Comparison of ENCODE assay signal across 16 cellular contexts in the genomic region with DNA sequence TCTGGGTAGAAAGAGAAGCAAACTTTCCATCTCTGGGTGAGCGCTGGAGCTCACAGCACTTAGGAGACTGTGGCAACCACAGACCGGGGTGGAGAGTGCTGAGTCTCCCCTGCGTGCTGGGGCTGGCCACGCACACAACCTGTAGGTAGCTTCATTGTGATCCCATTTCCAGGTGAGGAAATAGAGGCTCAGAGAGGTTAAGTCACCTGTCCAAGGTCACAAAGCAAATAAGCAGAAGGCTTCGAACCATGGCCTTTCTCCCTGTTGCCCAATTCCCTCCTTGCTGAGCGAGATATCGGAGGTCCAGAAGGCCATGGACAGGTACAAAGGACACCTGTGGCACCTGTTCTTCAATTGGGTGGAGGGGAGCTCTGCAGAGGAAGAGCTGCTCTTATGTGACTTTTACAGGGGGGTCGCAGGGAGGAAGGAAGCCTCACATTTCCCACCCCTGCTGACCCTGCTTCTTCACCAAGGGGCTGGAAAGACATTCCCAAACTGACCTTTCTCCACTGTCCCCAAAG. TPM values are rescaled to one million over a fixed set of nuclear protein-coding genes. Genes with fewer than 3 reads are reported as not detected.
DNase-seq lines count a peak whose midpoint lies in the region; TF ChIP-seq lines count a peak whose summit lies in the region.
"Had no signal": no experiment of that assay in that cellular context is flagged by ENCODE, and none has a peak within 500 bp of the region (broad histone marks: within the 10 kb centered on the region; RNA-seq: fewer than 3 reads in every experiment).

No MANE protein-coding gene starts in this region.

- peak overlapping the region; percentile 22 for H4K8ac ChIP-seq in mesenchymal stem cell (ENCODE audit: low read length)

- peak overlapping the region; percentile 60 to 73 for H3K18ac ChIP-seq in mesenchymal stem cell (ENCODE audit: low read depth in 1 of 2, low read length in 2 of 2)

- H3K9ac ChIP-seq in mesenchymal stem cell (ENCODE audit: low read length) (peak overlapping the region; percentile 81), skeletal muscle tissue (ENCODE audit: low read depth in 1 of 3, low read length in 3 of 3) (peak overlapping the region; percentile 10 to 60 (median 30))
- H3K9ac ChIP-seq: GM23248 had no signal

- peak overlapping the region; percentile 65 for H4K91ac ChIP-seq in mesenchymal stem cell (ENCODE audit: low read length)

- TF ChIP-seq CTCF in HEK293 (tag by site-specific recombination; IDR thresholded peaks at IDR 0.05) = no peak
- no peak for TF ChIP-seq CTCF in RWPE1 (conservative IDR thresholded peaks at IDR 0.05; ENCODE audit: low read depth)

- no peaks in the 10 kb centered on the region for H3K27me3 ChIP-seq in mesenchymal stem cell (ENCODE audit: control insufficient read depth in 1 of 2, insufficient read depth in 1 of 2, low read length in 2 of 2)
- no peaks in the 10 kb centered on the region for H3K27me3 ChIP-seq in skeletal muscle tissue (ENCODE audit: control insufficient read depth in 3 of 3, insufficient read depth in 3 of 3, low read length in 3 of 3)

- no peak overlapping the region for H3K4me3 ChIP-seq in HEK293 (ENCODE audit: low read depth, low read length)
- H3K4me3 ChIP-seq in mesenchymal stem cell (ENCODE audit: insufficient read depth in 1 of 2, low read depth in 1 of 2, low read length in 2 of 2) = peak overlapping the region in 1 of 2 experiments; percentile 3
- H3K4me3 ChIP-seq in skeletal muscle tissue (ENCODE audit: low read length in 3 of 3) = peak overlapping the region in 1 of 3 donors; percentile 5
- H3K4me3 ChIP-seq: GM23248 had no signal

- H3K14ac ChIP-seq in mesenchymal stem cell (ENCODE audit: low read length in 2 of 2) = peak overlapping the region in 1 of 2 experiments; percentile 88

- WGBS in mesenchymal stem cell = 64% methylated on average over 8 of the region's 8 CpGs

- H3K27ac ChIP-seq in HEK293 (ENCODE audit: extremely low read depth, low read depth, low read length) (no peak overlapping the region), cingulate gyrus (ENCODE audit: low read depth, low read length) (peak overlapping the region; percentile 99), mesenchymal stem cell (ENCODE audit: low read length, poor library complexity, severe bottlenecking) (peak overlapping the region; percentile 6), skeletal muscle tissue (ENCODE audit: low read depth, low read length) (peak overlapping the region; percentile 79), RWPE1 (no peak overlapping the region)
- H3K27ac ChIP-seq: GM23248 had no signal

- peak overlapping the region; percentile 3 for H2BK120ac ChIP-seq in mesenchymal stem cell (ENCODE audit: low read depth, low read length)

- peaks cover 37% of the 10 kb centered on the region for H3K79me1 ChIP-seq in mesenchymal stem cell (replicated peaks; ENCODE audit: low read length, poor library complexity, severe bottlenecking)

- no peak overlapping the region for H2AFZ ChIP-seq in mesenchymal stem cell (ENCODE audit: low read depth, low read length)
- H2AFZ ChIP-seq: GM23248 had no signal

- no peak overlapping the region for H2BK15ac ChIP-seq in mesenchymal stem cell (ENCODE audit: low read depth, poor library complexity, severe bottlenecking)

- no peak overlapping the region for H2BK5ac ChIP-seq in mesenchymal stem cell (ENCODE audit: low read depth, low read length, poor library complexity, severe bottlenecking)

- CTCF ChIA-PET in HEK293 (lab: Yijun Ruan, JAX) (interaction anchor here (0.6 to 1.9 kb wide), 4 partner anchors 13 to 164 kb away, joined by 3 to 5 read pairs (median 4); no protein-coding TSS in a partner anchor), RWPE1 (lab: Yijun Ruan, JAX) (interaction anchor here (0.6 to 0.7 kb wide), 2 partner anchors 31 to 174 kb away, joined by 3 to 5 read pairs; no protein-coding TSS in a partner anchor)

- peak overlapping the region in 1 of 2 experiments; percentile 47 for H3K4ac ChIP-seq in mesenchymal stem cell (ENCODE audit: low read depth in 1 of 2, low read length in 2 of 2)

- H3K23ac ChIP-seq in mesenchymal stem cell (ENCODE audit: low read length in 2 of 2) = no peak overlapping the region

- peak overlapping the region in 1 of 2 experiments; percentile 85 for H2BK12ac ChIP-seq in mesenchymal stem cell (ENCODE audit: low read length in 2 of 2)

- no peaks in the 10 kb centered on the region for H3K36me3 ChIP-seq in HEK293 (ENCODE audit: control insufficient read depth in 2 of 2, insufficient read depth in 1 of 2, low read length in 2 of 2)
- peaks cover 34 to 45% of the 10 kb centered on the region in 2 experiments for H3K36me3 ChIP-seq in mesenchymal stem cell (ENCODE audit: control insufficient read depth in 1 of 2, insufficient read depth in 2 of 2, low read depth in 1 of 2, low read length in 2 of 2)
- H3K36me3 ChIP-seq in skeletal muscle tissue (ENCODE audit: control insufficient read depth in 3 of 3, insufficient read depth in 3 of 3, low read length in 3 of 3) = peaks cover 0 to 2% (median 0%) of the 10 kb centered on the region in 3 donors

- POLR2A ChIA-PET in HEK293 (lab: Yijun Ruan, JAX) (interaction anchor here (0.8 kb wide), 1 partner anchor 39 kb away, joined by 3 read pairs; no protein-coding TSS in a partner anchor), RWPE1 (lab: Yijun Ruan, JAX; ENCODE audit: low non-redundant PET) (no interaction called here)

- H3K9me3 ChIP-seq in HEK293 (ENCODE audit: control insufficient read depth, insufficient read depth, low read depth, low read length) (no peaks in the 10 kb centered on the region), mesenchymal stem cell (ENCODE audit: control insufficient read depth, low read length) (no peaks in the 10 kb centered on the region), skeletal muscle tissue (ENCODE audit: control insufficient read depth in 3 of 3, low read length in 3 of 3) (no peaks in the 10 kb centered on the region)

- H2AK5ac ChIP-seq in mesenchymal stem cell (ENCODE audit: low read length, severe bottlenecking) = peak overlapping the region; percentile 57

- no peak overlapping the region for H3K4me2 ChIP-seq in mesenchymal stem cell (ENCODE audit: low read length, poor library complexity, severe bottlenecking)

- DNase-seq in mesenchymal stem cell = no peak
- DNase-seq in RWPE1 (ENCODE audit: low spot score) = no peak
- DNase-seq in SKM-1 (lab: John Stamatoyannopoulos, UW; ENCODE audit: unreplicated experiment) = no peak
- DNase-seq in NCI-H748 treated with DMSO at 0.1 percent for 48 hours (lab: John Stamatoyannopoulos, UW) = no peak
- no peak for DNase-seq in NK-92 treated with Interleukin-12 subunit alpha and Interleukin-12 subunit beta, amount 100 ng/mL, for 24 hours (lab: John Stamatoyannopoulos, UW)
- DNase-seq: activated CD4-positive, alpha-beta T cell treated with anti-CD3 and anti-CD28 coated beads for 4 hours; CD8-positive, alpha-beta T cell; DMS79; foreskin melanocyte; GM23248; naive B cell; NCI-H146; trophoblast cell had no signal

- H3K4me1 ChIP-seq in HEK293 (ENCODE audit: control insufficient read depth, insufficient read depth, low read length) = peaks cover 20% of the 10 kb centered on the region
- peaks cover 78% of the 10 kb centered on the region for H3K4me1 ChIP-seq in mesenchymal stem cell (ENCODE audit: control insufficient read depth, insufficient read depth, low read depth, low read length)
- peaks cover 0 to 11% (median 10%) of the 10 kb centered on the region in 3 donors for H3K4me1 ChIP-seq in skeletal muscle tissue (ENCODE audit: control insufficient read depth in 3 of 3, insufficient read depth in 3 of 3, low read length in 3 of 3)

TF ChIP-seq in HEK293, 187 proteins besides CTCF, POLR2A, EP300 and RAD21 (continues in another document):
- TF ChIP-seq ZNF423 (tag by site-specific recombination; IDR thresholded peaks at IDR 0.05) (0 out of 2 replicates have a peak, but pooled peaks have one; percentile 1), ZSCAN16 (tag by site-specific recombination; IDR thresholded peaks at IDR 0.05) (no peak), ZNF521 (tag by site-specific recombination; IDR thresholded peaks at IDR 0.05) (no peak), HOXC10 (CRISPR knock-in tag; IDR thresholded peaks at IDR 0.05) (no peak), ZNF514 (tag by site-specific recombination; IDR thresholded peaks at IDR 0.05) (no peak), ZNF677 (tag by site-specific recombination; IDR thresholded peaks at IDR 0.05) (no peak), ZNF426 (tag by site-specific recombination; IDR thresholded peaks at IDR 0.05) (no peak), ZNF214 (tag by site-specific recombination; IDR thresholded peaks at IDR 0.05; ENCODE audit: borderline replicate concordance) (no peak), KLF10 (tag by site-specific recombination; IDR thresholded peaks at IDR 0.05) (no peak), ZNF610 (tag by site-specific recombination; IDR thresholded peaks at IDR 0.05; ENCODE audit: borderline replicate concordance) (no peak)
- TF ChIP-seq, protein P1, sequence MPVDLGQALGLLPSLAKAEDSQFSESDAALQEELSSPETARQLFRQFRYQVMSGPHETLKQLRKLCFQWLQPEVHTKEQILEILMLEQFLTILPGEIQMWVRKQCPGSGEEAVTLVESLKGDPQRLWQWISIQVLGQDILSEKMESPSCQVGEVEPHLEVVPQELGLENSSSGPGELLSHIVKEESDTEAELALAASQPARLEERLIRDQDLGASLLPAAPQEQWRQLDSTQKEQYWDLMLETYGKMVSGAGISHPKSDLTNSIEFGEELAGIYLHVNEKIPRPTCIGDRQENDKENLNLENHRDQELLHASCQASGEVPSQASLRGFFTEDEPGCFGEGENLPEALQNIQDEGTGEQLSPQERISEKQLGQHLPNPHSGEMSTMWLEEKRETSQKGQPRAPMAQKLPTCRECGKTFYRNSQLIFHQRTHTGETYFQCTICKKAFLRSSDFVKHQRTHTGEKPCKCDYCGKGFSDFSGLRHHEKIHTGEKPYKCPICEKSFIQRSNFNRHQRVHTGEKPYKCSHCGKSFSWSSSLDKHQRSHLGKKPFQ (tag by site-specific recombination; IDR thresholded peaks at IDR 0.05) = no peak
- TF ChIP-seq, protein P2, sequence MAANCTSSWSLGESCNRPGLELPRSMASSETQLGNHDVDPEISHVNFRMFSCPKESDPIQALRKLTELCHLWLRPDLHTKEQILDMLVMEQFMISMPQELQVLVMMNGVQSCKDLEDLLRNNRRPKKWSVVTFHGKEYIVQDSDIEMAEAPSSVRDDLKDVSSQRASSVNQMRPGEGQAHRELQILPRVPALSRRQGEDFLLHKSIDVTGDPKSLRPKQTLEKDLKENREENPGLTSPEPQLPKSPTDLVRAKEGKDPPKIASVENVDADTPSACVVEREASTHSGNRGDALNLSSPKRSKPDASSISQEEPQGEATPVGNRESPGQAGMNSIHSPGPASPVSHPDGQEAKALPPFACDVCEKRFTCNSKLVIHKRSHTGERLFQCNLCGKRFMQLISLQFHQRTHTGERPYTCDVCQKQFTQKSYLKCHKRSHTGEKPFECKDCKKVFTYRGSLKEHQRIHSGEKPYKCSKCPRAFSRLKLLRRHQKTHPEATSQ (tag by site-specific recombination; IDR thresholded peaks at IDR 0.05) = no peak

RNA-seq across cellular contexts. Expression of a gene that starts 39.4 kb away (rescaled TPM):
- 47.4 TPM for polyA plus RNA-seq in mesenchymal stem cell (2013, experiment 1 of 2)
- polyA plus RNA-seq in mesenchymal stem cell (2013, experiment 2 of 2) = 49.0 TPM
- 20.9 TPM for total RNA-seq in skeletal muscle tissue

RNA-seq across cellular contexts. Expression of a gene that starts 58.8 kb away (rescaled TPM):
- 49.4 TPM for polyA plus RNA-seq in mesenchymal stem cell (2013, experiment 1 of 2)
- polyA plus RNA-seq in mesenchymal stem cell (2013, experiment 2 of 2) = 50.7 TPM
- total RNA-seq in skeletal muscle tissue = 9.9 TPM

Comparison
In these comparisons a context has a peak if more than half of its experiments do, and no peak if none do; other contexts are left out.
1. H3K27ac ChIP-seq: peak in cingulate gyrus (single experiment), mesenchymal stem cell (single experiment) and skeletal muscle tissue (single experiment); none in HEK293 (single experiment) and RWPE1 (single experiment).